8 cellular contexts compared by ENCODE assay signal in the genomic region with DNA sequence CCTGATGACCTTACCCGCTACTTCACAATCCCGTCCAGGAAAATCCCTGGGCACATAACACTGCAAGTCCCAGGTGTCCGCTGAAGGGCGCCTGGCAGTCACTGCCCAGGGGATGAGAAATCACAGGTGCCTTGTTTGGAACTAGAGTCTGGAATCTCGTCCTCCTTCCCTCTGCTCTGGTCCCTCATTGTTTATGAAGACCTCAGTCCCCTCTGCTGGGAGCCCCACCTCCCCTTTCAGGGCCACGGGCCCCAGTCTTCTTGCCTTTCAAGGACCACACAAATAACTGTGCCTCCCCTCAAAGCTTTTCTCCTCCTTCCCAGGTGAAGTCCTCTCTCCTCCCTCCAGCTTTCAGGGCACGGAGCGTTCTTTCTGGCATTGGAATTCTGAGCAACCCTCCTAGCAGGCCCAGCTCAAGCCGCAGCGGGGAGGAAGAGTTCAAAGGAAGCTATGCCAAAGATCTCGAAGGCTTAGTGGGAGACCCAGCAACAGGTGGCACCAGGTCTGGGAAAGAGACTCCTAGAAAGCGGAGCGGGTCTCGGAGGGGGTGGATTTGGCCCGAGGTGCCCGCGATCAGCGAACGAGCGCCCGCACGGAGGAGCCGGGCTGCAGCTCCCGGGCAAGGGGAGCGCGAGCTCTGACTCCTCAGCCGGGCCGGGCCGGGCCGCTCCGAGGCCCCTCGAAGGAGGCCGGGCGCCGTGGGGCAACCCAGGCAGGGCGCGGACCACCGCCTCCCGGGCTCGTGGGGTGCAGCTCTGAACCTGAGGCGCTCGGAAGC. TPM values are rescaled to one million over a fixed set of nuclear protein-coding genes. Genes with fewer than 3 reads are reported as not detected.
DNase-seq lines count a peak whose midpoint lies in the region; ATAC-seq, FAIRE-seq and TF ChIP-seq lines count a peak whose summit lies in the region.
"Not testable (repeated sequence)": the region's sequence is repeated elsewhere in the genome, so short reads cannot be mapped to it uniquely, and the experiment has no call there.

No MANE protein-coding gene starts in this region.

- H3K9me3 Mint-ChIP-seq in immature natural killer cell, result not testable (repeated sequence)

- peak overlapping the region; percentile 93 for H4K8ac ChIP-seq in trophoblast cell (ENCODE audit: low read depth, low read length)

- H3K9ac ChIP-seq in OCI-LY3 (ENCODE audit: low read length) (peak overlapping the region; percentile 82), trophoblast cell (ENCODE audit: low read length) (peak overlapping the region; percentile 79)

- not testable (repeated sequence) for H3K27ac ChIP-seq in OCI-LY3 (ENCODE audit: low read length)
- H3K27ac ChIP-seq in trophoblast cell (ENCODE audit: low read depth, low read length), result peak overlapping the region; percentile 45

- not testable (repeated sequence) for H3K79me2 ChIP-seq in OCI-LY3 (ENCODE audit: low read length); trophoblast cell (ENCODE audit: control insufficient read depth, insufficient read depth, low read length, poor library complexity)

- DNase-seq in GM12891 (ENCODE audit: insufficient read length, low spot score); immature natural killer cell; urothelium cell line (ENCODE audit: low spot score): not testable (repeated sequence)
- DNase-seq in activated T-cell treated with anti-CD3 and anti-CD28 coated beads for 48 hours (ENCODE audit: low read depth) (peak; percentile 33), ecto neural progenitor cell (ENCODE audit: low spot score) (peak; percentile 71), trophoblast cell (peak in 1 of 2 donors; percentile 35)

- not testable (repeated sequence) for TF ChIP-seq POLR2A in GM12891 (IDR thresholded peaks at IDR 0.05; ENCODE audit: low read depth, low read length)

- H3K27me3 Mint-ChIP-seq in immature natural killer cell (ENCODE audit: low read depth in 3 of 3), result not testable (repeated sequence)

- not testable (repeated sequence) for H2BK12ac ChIP-seq in trophoblast cell (ENCODE audit: low read length)

- peak overlapping the region; percentile 91 for H4K91ac ChIP-seq in trophoblast cell (ENCODE audit: low read depth, low read length)

- not testable (repeated sequence) for H3K4me1 ChIP-seq in OCI-LY3 (ENCODE audit: low read length); trophoblast cell (ENCODE audit: control insufficient read depth in 1 of 2, insufficient read depth in 2 of 2, low read length in 2 of 2)

- H3K4me1 Mint-ChIP-seq in immature natural killer cell, result peaks cover 15 to 16% of the 10 kb centered on the region in 2 donors

- peak; percentile 31 for ATAC-seq in HG02973 (IDR thresholded peaks at IDR 0.05; ENCODE audit: unreplicated experiment)

- no CpG with 5 or more reads among the region's 42 CpGs for whole genome bisulfite sequencing in trophoblast cell (ENCODE audit: extremely low coverage, insufficient coverage, insufficient read length)

- H2AK5ac ChIP-seq in trophoblast cell (ENCODE audit: low read length), result peak overlapping the region; percentile 18

- H3K4me2 ChIP-seq in OCI-LY3 (ENCODE audit: low read length) (peak overlapping the region; percentile 94), trophoblast cell (ENCODE audit: low read length) (peak overlapping the region; percentile 93)

- H4K20me1 ChIP-seq in OCI-LY3 (ENCODE audit: insufficient read depth, low read length), result not testable (repeated sequence)

- H3K4me3 ChIP-seq in OCI-LY3 (ENCODE audit: low read length) (peak overlapping the region; percentile 81), trophoblast cell (ENCODE audit: low read depth, low read length) (peak overlapping the region; percentile 91)

- FAIRE-seq in GM12891 (lab: Jason Lieb, UNC) (peak; percentile 70), urothelium cell line (lab: Jason Lieb, UNC) (peak; percentile 17)

- H3K79me1 ChIP-seq in trophoblast cell (ENCODE audit: low read length), result not testable (repeated sequence)

- H3K4me3 Mint-ChIP-seq in immature natural killer cell, result peak overlapping the region; percentile 71 to 95 (median 82)

- H3K18ac ChIP-seq in trophoblast cell (ENCODE audit: low read length), result peak overlapping the region; percentile 66

- H3K27ac Mint-ChIP-seq in immature natural killer cell, result peak overlapping the region; percentile 66 to 85 (median 79)

- peak overlapping the region; percentile 54 for H2BK5ac ChIP-seq in trophoblast cell (ENCODE audit: low read depth, low read length, poor library complexity)

- peak overlapping the region; percentile 39 for H3K4ac ChIP-seq in trophoblast cell (ENCODE audit: low read depth, low read length)

- not testable (repeated sequence) for H3K36me3 ChIP-seq in OCI-LY3 (replicated peaks; ENCODE audit: low read depth, low read length); trophoblast cell (ENCODE audit: control insufficient read depth in 1 of 2, insufficient read depth in 2 of 2, low read length in 2 of 2)

- H4K12ac ChIP-seq in trophoblast cell (ENCODE audit: low read depth, low read length), result peak overlapping the region; percentile 84

- H2AFZ ChIP-seq in OCI-LY3 (ENCODE audit: low read depth, low read length) (peak overlapping the region; percentile 60; the same call in 1 of the 2 replicates), trophoblast cell (ENCODE audit: insufficient read depth, low read length, poor library complexity) (peak overlapping the region; percentile 62)

- peak overlapping the region; percentile 80 for H2BK120ac ChIP-seq in trophoblast cell (ENCODE audit: insufficient read depth, low read length, poor library complexity)

- not testable (repeated sequence) for H3K9me3 ChIP-seq in OCI-LY3 (ENCODE audit: insufficient read depth, low read length); trophoblast cell (ENCODE audit: insufficient read depth, low read depth, low read length)

- H3K23ac ChIP-seq in trophoblast cell (ENCODE audit: low read length), result not testable (repeated sequence)

- TF ChIP-seq CTCF in OCI-LY3 (IDR thresholded peaks at IDR 0.05; ENCODE audit: low read depth, low read length), result not testable (repeated sequence)

- not testable (repeated sequence) for H3K27me3 ChIP-seq in OCI-LY3 (ENCODE audit: low read depth, low read length); trophoblast cell (ENCODE audit: insufficient read depth, low read length)

- H3K14ac ChIP-seq in trophoblast cell (ENCODE audit: low read length), result peak overlapping the region; percentile 91

- H3K36me3 Mint-ChIP-seq in immature natural killer cell, result not testable (repeated sequence)

RNA-seq across cellular contexts. Expression of gene CHST5, which starts 19.5 kb away (rescaled TPM):
- 0.15 TPM for polyA plus RNA-seq in GM12891 (2012; ENCODE audit: low read depth, missing spikeins)
- polyA plus RNA-seq in immature natural killer cell, result not detected
- polyA plus RNA-seq in trophoblast cell (2013), result 0.06 and 0.07 TPM in 2 replicates

RNA-seq across cellular contexts. Expression of gene CHST6, which starts 21.1 kb away (rescaled TPM):
- 1.0 TPM for polyA plus RNA-seq in GM12891 (2012; ENCODE audit: low read depth, missing spikeins)
- not detected for polyA plus RNA-seq in immature natural killer cell
- polyA plus RNA-seq in trophoblast cell (2013), result 0.61 and 0.66 TPM in 2 replicates

RNA-seq across cellular contexts. Expression of gene TMEM231, which starts 39.7 kb away (rescaled TPM):
- 3.5 TPM for polyA plus RNA-seq in GM12891 (2012; ENCODE audit: low read depth, missing spikeins)
- polyA plus RNA-seq in immature natural killer cell, result 1 to 10 TPM in 2 of 3 donors, not detected in 1; 1.3 to 1.5 TPM
- polyA plus RNA-seq in trophoblast cell (2013), result 3.9 and 4.0 TPM in 2 replicates

RNA-seq across cellular contexts. Expression of gene GABARAPL2, which starts 49.8 kb away (rescaled TPM):
- 93.0 TPM for polyA plus RNA-seq in GM12891 (2012; ENCODE audit: low read depth, missing spikeins)
- 100 to 1,000 TPM; 204 to 272 (median 269) TPM for polyA plus RNA-seq in immature natural killer cell
- 79.2 and 79.9 TPM in 2 replicates for polyA plus RNA-seq in trophoblast cell (2013)

RNA-seq across cellular contexts. Expression of gene TMEM170A, which starts 51.9 kb away (rescaled TPM):
- polyA plus RNA-seq in GM12891 (2012; ENCODE audit: low read depth, missing spikeins), result 7.9 TPM
- 10 to 100 TPM; 20.0 to 29.5 (median 29.2) TPM for polyA plus RNA-seq in immature natural killer cell
- polyA plus RNA-seq in trophoblast cell (2013), result 18.0 and 18.2 TPM in 2 replicates
